8 cellular contexts compared by ENCODE assay signal in genomic region chr20:23147964-23148720, GRCh38.
DNase-seq lines count a peak whose midpoint lies in the region; ATAC-seq and TF ChIP-seq lines count a peak whose summit lies in the region.

No MANE protein-coding gene starts in this region.

- no peaks in the 10 kb centered on the region for H3K36me3 Mint-ChIP-seq in WTC11

- H3K27me3 Mint-ChIP-seq in WTC11 (ENCODE audit: low read depth): no peaks in the 10 kb centered on the region

- peaks cover 13% of the 10 kb centered on the region for H3K9me3 Mint-ChIP-seq in WTC11

- H3K4me3 ChIP-seq in fibroblast of villous mesenchyme (ENCODE audit: low read depth, low read length): no peak overlapping the region

- peaks cover 6% of the 10 kb centered on the region for H3K4me1 Mint-ChIP-seq in WTC11

- CTCF ChIA-PET in WTC11 (lab: Charles Lee): no interaction called here

- H3K4me3 Mint-ChIP-seq in WTC11: no peak overlapping the region

- TF ChIP-seq CTCF in WTC11 (IDR thresholded peaks at IDR 0.05) (no peak), fibroblast of villous mesenchyme (IDR thresholded peaks at IDR 0.05; ENCODE audit: insufficient read depth, low read depth, low read length) (no peak)

- H3K27ac Mint-ChIP-seq in WTC11: no peak overlapping the region

- DNase-seq in A172 (ENCODE audit: low spot score) (peak; percentile 87), WTC11 (ENCODE audit: low spot score) (no peak), fibroblast of villous mesenchyme (ENCODE audit: low read depth) (peak; percentile 66), NCI-H187 treated with DMSO at 0.1 percent for 48 hours (lab: John Stamatoyannopoulos, UW) (no peak)
- peak; percentile 19 to 23 for DNase-seq in stimulated activated CD4-positive, alpha-beta T cell treated with anti-CD3 and anti-CD28 coated beads, Interleukin-2, amount 100 ng/mL, for 48 hours

- POLR2A ChIA-PET in WTC11 (lab: Charles Lee): no interaction called here

- ATAC-seq in GM18520 (IDR thresholded peaks at IDR 0.05; ENCODE audit: unreplicated experiment): peak; percentile 58
- ATAC-seq in HG03520 (IDR thresholded peaks at IDR 0.05; ENCODE audit: unreplicated experiment): peak; percentile 72
- no peak for ATAC-seq in WTC11
- no peak for ATAC-seq in GM18861 (IDR thresholded peaks at IDR 0.05; ENCODE audit: unreplicated experiment)

TF ChIP-seq in WTC11, 78 proteins besides CTCF, POLR2A, EP300 and RAD21:
- peak; percentile 72 for TF ChIP-seq GABPB1 (CRISPR knock-in tag; IDR thresholded peaks at IDR 0.05)
- no peak for TF ChIP-seq ARID4B (CRISPR knock-in tag; IDR thresholded peaks at IDR 0.05; ENCODE audit: borderline replicate concordance)
- TF ChIP-seq USF1 (CRISPR knock-in tag; IDR thresholded peaks at IDR 0.05): no peak
- TF ChIP-seq ZNF232 (CRISPR knock-in tag; IDR thresholded peaks at IDR 0.05): no peak
TF ChIP-seq in WTC11: peak in this region for 1.

Comparison
In these comparisons a context has a peak if more than half of its experiments do, and no peak if none do; other contexts are left out.
1. DNase-seq: peak in A172 (single experiment), fibroblast of villous mesenchyme (single experiment) and stimulated activated CD4-positive, alpha-beta T cell treated with anti-CD3 and anti-CD28 coated beads, Interleukin-2, amount 100 ng/mL, for 48 hours (2 of 2); none in WTC11 (single experiment) and NCI-H187 treated with DMSO at 0.1 percent for 48 hours (single experiment).
2. ATAC-seq: peak in GM18520 (single experiment) and HG03520 (single experiment); none in WTC11 (single experiment) and GM18861 (single experiment).